17 cellular contexts compared by ENCODE assay signal in the genomic region with DNA sequence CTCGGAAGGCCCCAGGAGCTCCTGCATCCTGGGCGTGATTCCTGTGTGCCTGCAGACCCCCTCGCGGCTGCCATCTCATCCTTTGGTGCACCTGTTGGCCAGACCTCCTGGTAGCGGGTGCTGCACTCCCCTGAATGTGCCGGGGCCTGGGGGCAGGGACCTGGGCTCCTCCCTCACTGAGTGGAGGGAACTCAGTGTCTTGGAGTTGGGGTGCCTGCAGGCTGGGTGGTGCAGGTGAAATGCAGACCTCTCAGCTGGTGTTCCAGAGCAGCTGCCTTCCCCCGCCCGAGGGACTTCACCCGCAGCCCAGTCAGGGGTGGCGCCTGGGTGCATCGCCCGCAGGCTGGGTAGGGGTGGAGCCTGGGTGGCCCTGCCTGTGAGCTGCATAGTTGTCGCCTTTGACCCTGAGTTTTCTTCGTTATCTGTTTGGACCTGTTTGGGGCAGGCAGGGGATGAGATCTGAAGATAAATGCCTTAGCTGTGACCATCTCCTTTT. TPM values are rescaled to one million over a fixed set of nuclear protein-coding genes. Genes with fewer than 3 reads are reported as not detected.
DNase-seq lines count a peak whose midpoint lies in the region; ATAC-seq and TF ChIP-seq lines count a peak whose summit lies in the region.
"Had no signal": no experiment of that assay in that cellular context is flagged by ENCODE, and none has a peak within 500 bp of the region (broad histone marks: within the 10 kb centered on the region; RNA-seq: fewer than 3 reads in every experiment).

No MANE protein-coding gene starts in this region.

- H3K9me3 Mint-ChIP-seq in naive thymus-derived CD4-positive, alpha-beta T cell, result peaks cover 0 to 4% (median 0%) of the 10 kb centered on the region in 11 donors
- H3K9me3 Mint-ChIP-seq: activated naive CD4-positive, alpha-beta T cell treated with anti-CD3 and anti-CD28 coated beads, Interleukin-2, amount 50 U/mL, for 24 hours; stimulated activated naive CD8-positive, alpha-beta T cell treated with anti-CD3 and anti-CD28 coated beads, Interleukin-15, Interleukin-2, amounts not matched to agents 100 ng/mL and 50 ng/mL, for 24 hours had no signal

- peaks cover 94% of the 10 kb centered on the region for H3K79me2 ChIP-seq in PC-3 (ENCODE audit: low read length)

- H3K27ac ChIP-seq in right atrium auricular region (peak overlapping the region; percentile 80 to 81), duodenal mucosa (ENCODE audit: low read depth, low read length) (no peak overlapping the region), PC-3 (ENCODE audit: low read length) (no peak overlapping the region)
- H3K27ac ChIP-seq in naive thymus-derived CD4-positive, alpha-beta T cell (ENCODE audit: low read depth, low read length), result no peak overlapping the region
- H3K27ac ChIP-seq: HL-60, WERI-Rb-1 had no signal

- ATAC-seq in left ventricle myocardium superior (no peak), PC-3 (no peak)
- ATAC-seq in naive thymus-derived CD4-positive, alpha-beta T cell, result peak; percentile 31
- ATAC-seq: activated CD8-positive, alpha-beta memory T cell treated with anti-CD3 and anti-CD28 coated beads, Interleukin-2, amount 10 ng/mL, durations not matched to agents 7 days and 5 days had no signal

- H3K4me1 ChIP-seq in right atrium auricular region (peaks cover 0 to 81% of the 10 kb centered on the region in 2 donors), duodenal mucosa (ENCODE audit: control insufficient read depth in 1 of 2, insufficient read depth in 2 of 2, low read length in 2 of 2) (peaks cover 38 to 49% of the 10 kb centered on the region in 2 donors), PC-3 (ENCODE audit: insufficient read depth, low read length) (peaks cover 32% of the 10 kb centered on the region)
- H3K4me1 ChIP-seq in naive thymus-derived CD4-positive, alpha-beta T cell (ENCODE audit: control insufficient read depth in 2 of 2, insufficient read depth in 2 of 2, low read length in 2 of 2), result peaks cover 3 to 21% of the 10 kb centered on the region in 2 donors
- H3K4me1 ChIP-seq: HAP-1 had no signal

- H3K4me2 ChIP-seq in PC-3 (ENCODE audit: low read length), result no peak overlapping the region

- H3K4me1 Mint-ChIP-seq in naive thymus-derived CD4-positive, alpha-beta T cell, result peaks cover 8 to 41% (median 19%) of the 10 kb centered on the region in 7 donors

- POLR2A ChIA-PET in naive thymus-derived CD4-positive, alpha-beta T cell (lab: Charles Lee), result no interaction called here
- POLR2A ChIA-PET in PC-3 (lab: Charles Lee; ENCODE audit: unreplicated experiment), result no interaction called here

- H3F3A ChIP-seq in PC-3 (ENCODE audit: low read length, unreplicated experiment), result no peaks in the 10 kb centered on the region

- H3K4me3 ChIP-seq in right atrium auricular region (no peak overlapping the region), duodenal mucosa (ENCODE audit: low read depth in 1 of 2, low read length in 2 of 2) (peak overlapping the region; percentile 2 to 22), PC-3 (ENCODE audit: low read length) (no peak overlapping the region)
- no peak overlapping the region for H3K4me3 ChIP-seq in naive thymus-derived CD4-positive, alpha-beta T cell (ENCODE audit: low read length)
- H3K4me3 ChIP-seq: HAP-1 had no signal

- H3K27me3 Mint-ChIP-seq in naive thymus-derived CD4-positive, alpha-beta T cell, result no peaks in the 10 kb centered on the region
- H3K27me3 Mint-ChIP-seq: activated naive CD4-positive, alpha-beta T cell treated with anti-CD3 and anti-CD28 coated beads, Interleukin-2, amount 50 U/mL, for 24 hours; stimulated activated naive CD8-positive, alpha-beta T cell treated with anti-CD3 and anti-CD28 coated beads, Interleukin-15, Interleukin-2, amounts not matched to agents 100 ng/mL and 50 ng/mL, for 24 hours had no signal

- CTCF ChIA-PET in naive thymus-derived CD4-positive, alpha-beta T cell (lab: Charles Lee), result no interaction called here
- CTCF ChIA-PET in PC-3 (lab: Charles Lee), result no interaction called here

- H3K27ac Mint-ChIP-seq in naive thymus-derived CD4-positive, alpha-beta T cell, result no peak overlapping the region
- H3K27ac Mint-ChIP-seq: activated CD8-positive, alpha-beta memory T cell treated with anti-CD3 and anti-CD28 coated beads, Interleukin-2, amount 10 ng/mL, durations not matched to agents 7 days and 5 days; activated naive CD4-positive, alpha-beta T cell treated with anti-CD3 and anti-CD28 coated beads, Interleukin-2, amount 50 U/mL, for 24 hours; stimulated activated naive CD8-positive, alpha-beta T cell treated with anti-CD3 and anti-CD28 coated beads, Interleukin-15, Interleukin-2, amounts not matched to agents 100 ng/mL and 50 ng/mL, for 24 hours had no signal

- no TSS peak for BruUV-seq in PC-3 (replicated peaks; lab: Mats Ljungman, UMichigan)

- H3K27me3 ChIP-seq in right atrium auricular region, result no peaks in the 10 kb centered on the region
- H3K27me3 ChIP-seq in duodenal mucosa (ENCODE audit: control insufficient read depth in 1 of 2, insufficient read depth in 2 of 2, low read length in 2 of 2), result no peaks in the 10 kb centered on the region
- no peaks in the 10 kb centered on the region for H3K27me3 ChIP-seq in naive thymus-derived CD4-positive, alpha-beta T cell (ENCODE audit: control insufficient read depth in 2 of 2, insufficient read depth in 2 of 2, low read length in 2 of 2)
- no peaks in the 10 kb centered on the region for H3K27me3 ChIP-seq in PC-3 (ENCODE audit: low read length)

- H3K4me3 Mint-ChIP-seq in naive thymus-derived CD4-positive, alpha-beta T cell, result no peak overlapping the region
- H3K4me3 Mint-ChIP-seq: activated CD8-positive, alpha-beta memory T cell treated with anti-CD3 and anti-CD28 coated beads, Interleukin-2, amount 10 ng/mL, durations not matched to agents 7 days and 5 days; activated naive CD4-positive, alpha-beta T cell treated with anti-CD3 and anti-CD28 coated beads, Interleukin-2, amount 50 U/mL, for 24 hours; stimulated activated naive CD8-positive, alpha-beta T cell treated with anti-CD3 and anti-CD28 coated beads, Interleukin-15, Interleukin-2, amounts not matched to agents 100 ng/mL and 50 ng/mL, for 24 hours had no signal

- H3K9me2 ChIP-seq in PC-3 (replicated peaks; ENCODE audit: low read length), result no peaks in the 10 kb centered on the region

- H3K36me3 ChIP-seq in right atrium auricular region (no peaks in the 10 kb centered on the region), duodenal mucosa (ENCODE audit: control insufficient read depth in 1 of 2, insufficient read depth in 2 of 2, low read length in 2 of 2) (peaks cover 0 to 7% of the 10 kb centered on the region in 2 donors), PC-3 (ENCODE audit: low read depth, low read length) (peaks cover 4% of the 10 kb centered on the region; the same call in 1 of the 2 replicates)
- no peaks in the 10 kb centered on the region for H3K36me3 ChIP-seq in naive thymus-derived CD4-positive, alpha-beta T cell (ENCODE audit: control insufficient read depth in 2 of 3, insufficient read depth in 3 of 3, low read length in 3 of 3)
- H3K36me3 ChIP-seq: HAP-1, WERI-Rb-1 had no signal

- intact Hi-C loops in left ventricle myocardium superior (cut with micrococcal nuclease), result no loop called here
- intact Hi-C loops in naive thymus-derived CD4-positive, alpha-beta T cell (cut with micrococcal nuclease), result no loop called here
- intact Hi-C loops in PC-3 (cut with micrococcal nuclease), result no loop called here

- no peak overlapping the region for H2AFZ ChIP-seq in PC-3 (ENCODE audit: low read length)

- H3K9me3 ChIP-seq in right atrium auricular region (no peaks in the 10 kb centered on the region), duodenal mucosa (ENCODE audit: control insufficient read depth in 1 of 2, low read length in 2 of 2) (no peaks in the 10 kb centered on the region), PC-3 (ENCODE audit: low read length) (no peaks in the 10 kb centered on the region)
- no peaks in the 10 kb centered on the region for H3K9me3 ChIP-seq in naive thymus-derived CD4-positive, alpha-beta T cell (ENCODE audit: control insufficient read depth in 2 of 3, low read length in 3 of 3)
- H3K9me3 ChIP-seq: HAP-1 had no signal

- H3K9ac ChIP-seq in duodenal mucosa (ENCODE audit: low read depth in 1 of 2, low read length in 2 of 2) (no peak overlapping the region), PC-3 (ENCODE audit: low read length) (no peak overlapping the region)

- peaks cover 17% of the 10 kb centered on the region; the same call in 1 of the 2 replicates for H4K20me1 ChIP-seq in PC-3 (ENCODE audit: low read length)

- no peak for DNase-seq in right atrium auricular region (ENCODE audit: low spot score)
- DNase-seq in left ventricle myocardium superior, result no peak
- DNase-seq in naive thymus-derived CD4-positive, alpha-beta T cell, result no peak
- DNase-seq in NCI-H524 treated with DMSO at 0.1 percent for 48 hours (lab: John Stamatoyannopoulos, UW), result no peak
- DNase-seq in islet precursor cell, result no peak
- no peak for DNase-seq in DMS114 treated with DMSO at 0.1 percent for 48 hours (lab: John Stamatoyannopoulos, UW; ENCODE audit: unreplicated experiment)
- no peak for DNase-seq in PC-3
- DNase-seq: activated CD8-positive, alpha-beta memory T cell treated with anti-CD3 and anti-CD28 coated beads, Interleukin-2, amount 10 ng/mL, durations not matched to agents 7 days and 5 days; DMS153; NCI-H187 treated with DMSO at 0.1 percent for 48 hours; nephron progenitor cell; WERI-Rb-1 had no signal

- TF ChIP-seq CTCF in right atrium auricular region (IDR thresholded peaks at IDR 0.05) (no peak), PC-3 (conservative IDR thresholded peaks at IDR 0.05; ENCODE audit: low read depth, low read length) (no peak)

- H3K36me3 Mint-ChIP-seq in naive thymus-derived CD4-positive, alpha-beta T cell, result peaks cover 0 to 13% (median 0%) of the 10 kb centered on the region in 5 donors
- H3K36me3 Mint-ChIP-seq: activated naive CD4-positive, alpha-beta T cell treated with anti-CD3 and anti-CD28 coated beads, Interleukin-2, amount 50 U/mL, for 24 hours had no signal

RNA-seq across cellular contexts. Expression of a gene that starts 31.4 kb away (rescaled TPM):
- total RNA-seq in right atrium auricular region, result 10 to 100 TPM; 34.6 to 60.9 TPM
- 64.8 TPM for total RNA-seq in left ventricle myocardium superior
- total RNA-seq in naive thymus-derived CD4-positive, alpha-beta T cell, result 10 to 100 TPM in 1 of 5 experiments, 1 to 10 TPM in 4; 1.4 to 29.9 (median 2.3) TPM
- polyA plus RNA-seq in naive thymus-derived CD4-positive, alpha-beta T cell, result under 1 TPM; 0.35 to 0.99 TPM
- total RNA-seq in PC-3 (2014; rRNA removed), result 64.3 and 83.5 TPM in 2 replicates

Comparison
In these comparisons a context has a peak if more than half of its experiments do, and no peak if none do; other contexts are left out.
1. H3K27ac ChIP-seq: peak in right atrium auricular region (2 of 2); none in duodenal mucosa (single experiment), naive thymus-derived CD4-positive, alpha-beta T cell (single experiment) and PC-3 (single experiment).
2. H3K4me3 ChIP-seq: peak in duodenal mucosa (2 of 2); none in right atrium auricular region (0 of 2), naive thymus-derived CD4-positive, alpha-beta T cell (single experiment) and PC-3 (single experiment).